26 cellular contexts compared by ENCODE assay signal in the genomic region with DNA sequence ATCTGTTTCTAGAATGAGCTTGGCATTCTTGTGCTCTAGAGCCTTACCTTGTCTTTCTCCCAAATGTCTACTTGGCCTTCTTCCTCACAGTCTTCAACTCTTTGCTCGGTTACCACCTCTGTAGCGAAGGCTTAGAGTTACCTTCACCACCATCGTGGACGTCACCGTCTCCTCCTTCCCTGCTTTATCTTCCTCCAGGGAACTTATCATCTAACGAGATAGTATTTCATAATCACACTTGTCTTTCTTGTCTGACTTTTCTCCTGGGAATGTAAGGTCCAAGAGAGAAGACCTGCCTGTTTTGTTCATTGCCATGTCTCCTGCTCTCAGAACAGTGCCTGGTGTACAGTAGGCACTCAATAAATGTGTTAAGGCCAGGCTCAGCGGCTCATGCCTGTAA.
DNase-seq lines count a peak whose midpoint lies in the region; ATAC-seq, FAIRE-seq and TF ChIP-seq lines count a peak whose summit lies in the region.
"Had no signal": no experiment of that assay in that cellular context is flagged by ENCODE, and none has a peak within 500 bp of the region (broad histone marks: within the 10 kb centered on the region; RNA-seq: fewer than 3 reads in every experiment).

No MANE protein-coding gene starts in this region.

- peak overlapping the region; percentile 69 for H3K4ac ChIP-seq in IMR-90 (ENCODE audit: low read depth, low read length)
- H3K4ac ChIP-seq in H1 (replicated peaks; ENCODE audit: insufficient read length, low read depth, low read length) = no peak overlapping the region

- WGBS in IMR-90 (ENCODE audit: extremely low coverage in 2 of 2, insufficient read length in 1 of 2), 2 experiments = no CpG with 5 or more reads among the region's 7 CpGs
- 97% methylated on average over 7 of the region's 7 CpGs; no CpG with 5 or more reads in 1 of the 2 experiments for WGBS in H1 (ENCODE audit: extremely low coverage in 1 of 2, insufficient coverage in 1 of 2, insufficient read length in 1 of 2, insufficient replicate concordance in 2 of 2, low coverage in 1 of 2, low lambda C conversion rate in 2 of 2, missing lambda C conversion rate in 1 of 2), 2 experiments

- H3K23ac ChIP-seq in IMR-90 (ENCODE audit: low read depth, low read length) (peak overlapping the region; percentile 38; the same call in 1 of the 2 replicates), H1 (ENCODE audit: insufficient read length) (no peak overlapping the region)

- BruUV-seq in IMR-90 (replicated peaks; lab: Mats Ljungman, UMichigan) = no TSS peak

- H3K23me2 ChIP-seq in H1 (ENCODE audit: low read depth, low read length) = peaks cover 2% of the 10 kb centered on the region; the same call in 1 of the 2 replicates

- no peak overlapping the region for H3K56ac ChIP-seq in IMR-90 (ENCODE audit: extremely low read depth, insufficient read depth, low read length)
- H3K56ac ChIP-seq in H1 (replicated peaks; ENCODE audit: insufficient read length, low read depth, low read length) = no peak overlapping the region

- H3K36me3 Mint-ChIP-seq in neural crest cell (ENCODE audit: low read depth) = no peaks in the 10 kb centered on the region
- H3K36me3 Mint-ChIP-seq: CD8-positive, alpha-beta T cell had no signal

- H3K9ac ChIP-seq in IMR-90 (ENCODE audit: low read depth, low read length) (no peak overlapping the region), H1 (replicated peaks in 1 of 4; ENCODE audit: extremely low read depth in 1 of 4, low read depth in 3 of 4, low read length in 3 of 4) (no peak overlapping the region)
- H3K9ac ChIP-seq: BLaER1 treated with 17β-estradiol and CSF1 and Interleukin-3, amounts not matched to agents 10 nM and 100 nM had no signal

- in situ Hi-C loops in IMR-90 (cut with MboI; ENCODE audit: low sequenced_read_pairs) = no loop called here

- H3K14ac ChIP-seq in IMR-90 (replicated peaks; ENCODE audit: low read depth, low read length) (peak overlapping the region; percentile 5; the same call in 1 of the 2 replicates), H1 (ENCODE audit: insufficient read length) (no peak overlapping the region)

- H3K9me3 Mint-ChIP-seq in neural crest cell = no peaks in the 10 kb centered on the region

- peaks cover 7% of the 10 kb centered on the region; the same call in 1 of the 2 replicates for H3K4me1 ChIP-seq in IMR-90 (ENCODE audit: control insufficient read depth, insufficient read depth, low read length)
- no peaks in the 10 kb centered on the region; a peak in 1 of 7 replicates for H3K4me1 ChIP-seq in H1 (replicated peaks in 1 of 4; ENCODE audit: control insufficient read depth in 3 of 4, insufficient read depth in 4 of 4, low read length in 3 of 4)

- DNase-seq in IMR-90 (no peak), amniotic epithelial cell (ENCODE audit: low read depth) (peak; percentile 49), H1 (ENCODE audit: low read depth in 1 of 2, low spot score in 2 of 2) (no peak), neural crest cell (ENCODE audit: low read depth, low spot score) (no peak), substantia nigra (lab: John Stamatoyannopoulos, UW) (no peak), COLO829 (ENCODE audit: low spot score) (no peak)
- DNase-seq: AML-193; CD4-positive, alpha-beta T cell; CD8-positive, alpha-beta T cell; COR-L47; DMS 273 treated with DMSO at 0.1 percent for 48 hours; DMS153; DMS53; DMS79; DND-41; GDM1 had no signal

- H2AK5ac ChIP-seq in IMR-90 (ENCODE audit: low read depth, low read length) (peak overlapping the region; percentile 87), H1 (ENCODE audit: low read depth, low read length) (0 out of 2 replicates have a peak overlapping the region, but pooled peaks have one; percentile 82)

- H3K79me1 ChIP-seq in IMR-90 (ENCODE audit: low read depth in 1 of 2, low read length in 2 of 2) = peaks cover 0 to 32% of the 10 kb centered on the region in 2 experiments; a peak in 2 of 4 replicates
- no peaks in the 10 kb centered on the region for H3K79me1 ChIP-seq in H1 (ENCODE audit: low read depth, low read length)

- H3K4me3 ChIP-seq in IMR-90 (ENCODE audit: insufficient read depth, low read depth, low read length) (no peak overlapping the region), H1 (ENCODE audit: extremely low read depth in 1 of 4, insufficient read depth in 2 of 4, low read depth in 3 of 4, low read length in 4 of 4) (no peak overlapping the region)
- H3K4me3 ChIP-seq: A549; BLaER1 treated with 17β-estradiol and CSF1 and Interleukin-3, amounts not matched to agents 10 nM and 100 nM; GM12878 had no signal

- no peaks in the 10 kb centered on the region for H3K9me3 ChIP-seq in IMR-90 (ENCODE audit: control insufficient read depth, insufficient read depth, low read length)
- H3K9me3 ChIP-seq in H1 (ENCODE audit: insufficient read depth in 2 of 2, low read depth in 1 of 2, low read length in 1 of 2) = no peaks in the 10 kb centered on the region
- H3K9me3 ChIP-seq: A549 had no signal

- H3K27me3 ChIP-seq in IMR-90 (ENCODE audit: control insufficient read depth, insufficient read depth, low read length) = no peaks in the 10 kb centered on the region
- peaks cover 0 to 9% (median 8%) of the 10 kb centered on the region in 4 experiments; a peak in 4 of 7 replicates for H3K27me3 ChIP-seq in H1 (replicated peaks in 1 of 4; ENCODE audit: control insufficient read depth in 3 of 4, extremely low read depth in 1 of 4, insufficient read depth in 3 of 4, low read length in 3 of 4)
- H3K27me3 ChIP-seq: BLaER1 treated with 17β-estradiol and CSF1 and Interleukin-3, amounts not matched to agents 10 nM and 100 nM had no signal

- no peak overlapping the region for H3K4me2 ChIP-seq in IMR-90 (ENCODE audit: low read depth, low read length)
- no peak overlapping the region for H3K4me2 ChIP-seq in H1 (ENCODE audit: insufficient read depth in 1 of 2, low read depth in 2 of 2, low read length in 2 of 2)
- H3K4me2 ChIP-seq: A549; BLaER1 treated with 17β-estradiol and CSF1 and Interleukin-3, amounts not matched to agents 10 nM and 100 nM had no signal

- CTCF ChIA-PET in IMR-90 (lab: Yijun Ruan, JAX) (no interaction called here), H1 (lab: Charles Lee; ENCODE audit: partially characterized antibody) (interaction anchor here (0.6 to 0.7 kb wide), 2 partner anchors 41 to 335 kb away, joined by 3 read pairs; no protein-coding TSS in a partner anchor)

- peak overlapping the region; percentile 86 for H2BK20ac ChIP-seq in IMR-90 (ENCODE audit: low read depth, low read length)
- no peak overlapping the region for H2BK20ac ChIP-seq in H1 (ENCODE audit: low read length)

- no peak overlapping the region for H3K4me3 Mint-ChIP-seq in neural crest cell
- H3K4me3 Mint-ChIP-seq: B cell; CD4-positive, alpha-beta T cell; CD8-positive, alpha-beta T cell had no signal

- ATAC-seq in IMR-90 (ENCODE audit: low read depth) (no peak), HG03039 (IDR thresholded peaks at IDR 0.05; ENCODE audit: unreplicated experiment) (no peak), HG03175 (IDR thresholded peaks at IDR 0.05; ENCODE audit: unreplicated experiment) (no peak)
- ATAC-seq: A549; CD8-positive, alpha-beta T cell; GM12878 had no signal

- H4K91ac ChIP-seq in IMR-90 (ENCODE audit: insufficient read depth, low read depth, low read length) (peak overlapping the region; percentile 39), H1 (replicated peaks; ENCODE audit: insufficient read length, low read length) (no peak overlapping the region)

- peaks cover 13% of the 10 kb centered on the region for H3K27me3 Mint-ChIP-seq in neural crest cell (ENCODE audit: low read depth)
- H3K27me3 Mint-ChIP-seq: B cell had no signal

- no peak for TF ChIP-seq RAD21 in IMR-90 (IDR thresholded peaks at IDR 0.05; ENCODE audit: low read length)
- TF ChIP-seq RAD21 in H1 (IDR thresholded peaks at IDR 0.05 in 1 of 2, conservative IDR thresholded peaks at IDR 0.05 in 1 of 2; ENCODE audit: low read depth in 2 of 2, low read length in 2 of 2) = no peak

- H2BK15ac ChIP-seq in IMR-90 (ENCODE audit: low read depth, low read length) = peak overlapping the region; percentile 8; the same call in 1 of the 3 replicates
- no peak overlapping the region for H2BK15ac ChIP-seq in H1 (ENCODE audit: low read length)

- H3K18ac ChIP-seq in IMR-90 (ENCODE audit: low read depth, low read length) (peak overlapping the region; percentile 79; the same call in 1 of the 2 replicates), H1 (ENCODE audit: extremely low read depth, low read length) (no peak overlapping the region)

- H2AFZ ChIP-seq in IMR-90 (replicated peaks; ENCODE audit: low read length, poor library complexity) = no peak overlapping the region
- no peak overlapping the region for H2AFZ ChIP-seq in H1 (ENCODE audit: low read length)

- TF ChIP-seq EP300 in H1 (IDR thresholded peaks at IDR 0.05; ENCODE audit: borderline replicate concordance in 1 of 2, low read depth in 2 of 2, low read length in 2 of 2) = no peak

- no peaks in the 10 kb centered on the region for H4K20me1 ChIP-seq in IMR-90 (ENCODE audit: insufficient read depth, low read length)
- H4K20me1 ChIP-seq in H1 (replicated peaks in 1 of 2; ENCODE audit: control insufficient read depth in 1 of 2, insufficient read depth in 2 of 2, low read length in 2 of 2) = no peaks in the 10 kb centered on the region
- H4K20me1 ChIP-seq: BLaER1 treated with 17β-estradiol and CSF1 and Interleukin-3, amounts not matched to agents 10 nM and 100 nM had no signal

- TF ChIP-seq POLR2A in IMR-90 (IDR thresholded peaks at IDR 0.05; ENCODE audit: low read depth, low read length) = no peak
- TF ChIP-seq POLR2A in H1 (IDR thresholded peaks at IDR 0.05; ENCODE audit: control extremely low read depth in 1 of 2, low read depth in 2 of 2, low read length in 2 of 2) = no peak

- dilution Hi-C loops in IMR-90 (cut with HindIII; ENCODE audit: low sequenced_read_pairs, unreplicated experiment) = no loop called here

- H2BK120ac ChIP-seq in IMR-90 (ENCODE audit: low read depth, low read length) (peak overlapping the region; percentile 79), H1 (replicated peaks; ENCODE audit: low read depth, low read length) (no peak overlapping the region)

- intact Hi-C loops in IMR-90 (cut with micrococcal nuclease) = no loop called here

- H3K36me3 ChIP-seq in IMR-90 (ENCODE audit: control insufficient read depth, insufficient read depth, low read length) (no peaks in the 10 kb centered on the region), H1 (ENCODE audit: control insufficient read depth in 2 of 4, insufficient read depth in 4 of 4, low read length in 3 of 4) (no peaks in the 10 kb centered on the region)
- H3K36me3 ChIP-seq: BLaER1 treated with 17β-estradiol and CSF1 and Interleukin-3, amounts not matched to agents 10 nM and 100 nM had no signal

- H4K5ac ChIP-seq in IMR-90 (ENCODE audit: low read depth, low read length) = peak overlapping the region; percentile 64; the same call in 1 of the 2 replicates
- H4K5ac ChIP-seq in H1 (ENCODE audit: insufficient read length, low read depth, low read length) = no peak overlapping the region

- POLR2A ChIA-PET in IMR-90 (lab: Charles Lee; ENCODE audit: unreplicated experiment) (no interaction called here), H1 (lab: Charles Lee; ENCODE audit: partially characterized antibody) (no interaction called here)

- no peak for FAIRE-seq in H1 (lab: Jason Lieb, UNC)
- FAIRE-seq: A549, GM12878, GM12892, GM18507 had no signal

- peak overlapping the region in 1 of 2 experiments; percentile 10; a peak in 1 of 4 replicates for H4K8ac ChIP-seq in IMR-90 (ENCODE audit: low read depth in 2 of 2, low read length in 2 of 2)
- no peak overlapping the region for H4K8ac ChIP-seq in H1 (ENCODE audit: extremely low read depth, insufficient read depth, low read length)

- no peak overlapping the region for H2BK12ac ChIP-seq in H1 (ENCODE audit: low read depth, low read length)

- no peak overlapping the region for H2AK9ac ChIP-seq in IMR-90 (replicated peaks; ENCODE audit: low read depth, low read length, poor library complexity)

- peaks cover 13% of the 10 kb centered on the region for H3K9me1 ChIP-seq in IMR-90 (ENCODE audit: insufficient read depth, low read length)

- no peaks in the 10 kb centered on the region for H3K79me2 ChIP-seq in H1 (ENCODE audit: control insufficient read depth in 1 of 2, insufficient read depth in 2 of 2, low read length in 2 of 2)

- H3K27ac Mint-ChIP-seq in neural crest cell (ENCODE audit: unreplicated experiment) = peak overlapping the region; percentile 66
- H3K27ac Mint-ChIP-seq: B cell; CD4-positive, alpha-beta T cell; CD8-positive, alpha-beta T cell had no signal

- H2BK5ac ChIP-seq in IMR-90 (ENCODE audit: low read depth, low read length, poor library complexity, severe bottlenecking) = peak overlapping the region; percentile 11
- no peak overlapping the region for H2BK5ac ChIP-seq in H1 (ENCODE audit: low read depth, low read length)

- H3K27ac ChIP-seq in IMR-90 (ENCODE audit: insufficient read depth, low read length) (no peak overlapping the region), H1 (ENCODE audit: low read depth, low read length) (no peak overlapping the region), substantia nigra (ENCODE audit: low read depth, low read length, poor library complexity, severe bottlenecking) (no peak overlapping the region)
- H3K27ac ChIP-seq: 22Rv1; A549; BLaER1 treated with 17β-estradiol and CSF1 and Interleukin-3, amounts not matched to agents 10 nM and 100 nM; C4-2B had no signal

- peaks cover 3% of the 10 kb centered on the region for H3K4me1 Mint-ChIP-seq in neural crest cell
- H3K4me1 Mint-ChIP-seq: B cell had no signal

- TF ChIP-seq CTCF in IMR-90 (conservative IDR thresholded peaks at IDR 0.05; ENCODE audit: low read depth, low read length) (no peak), H1 (IDR thresholded peaks at IDR 0.05; ENCODE audit: control extremely low read depth in 1 of 3, insufficient read depth in 1 of 3, low read depth in 1 of 3, low read length in 3 of 3) (no peak), neural crest cell (conservative IDR thresholded peaks at IDR 0.05) (no peak)
